In genomic region chr1:16155537-16156410, GRCh38 we compare ENCODE assay signal across 8 cellular contexts. TPM values are rescaled to one million over a fixed set of nuclear protein-coding genes. Genes with fewer than 3 reads are reported as not detected.
DNase-seq lines count a peak whose midpoint lies in the region; ATAC-seq and TF ChIP-seq lines count a peak whose summit lies in the region.

EPHA2 (minus strand) TSS chr1:16156069; CDS start chr1:16155932, 137 bp downstream.

- H3K4me1 Mint-ChIP-seq in chondrocyte (ENCODE audit: low read depth) (peaks cover 47% of the 10 kb centered on the region), immature natural killer cell (peaks cover 35 to 43% of the 10 kb centered on the region in 2 donors)

- DNase-seq in NCI-H524 (lab: John Stamatoyannopoulos, UW) (peak; percentile 37 to 61), NCI-H524 treated with DMSO at 0.1 percent for 48 hours (lab: John Stamatoyannopoulos, UW) (no peak), NCI-H82 (lab: John Stamatoyannopoulos, UW) (peak; percentile 86), chondrocyte (ENCODE audit: low spot score) (no peak), immature natural killer cell (no peak), gastrocnemius medialis (peak; percentile 42 to 59), cortex of kidney (lab: John Stamatoyannopoulos, UW) (no peak)

- no peaks in the 10 kb centered on the region for H3K9me3 ChIP-seq in gastrocnemius medialis

- peak; percentile 48 to 77 for TF ChIP-seq POLR2A in gastrocnemius medialis (IDR thresholded peaks at IDR 0.05)

- in situ Hi-C loops in gastrocnemius medialis (cut with MboI; ENCODE audit: low sequenced_read_pairs in 4 of 4), result no loop called here

- peak within 1 kb of the TSS; percentile 96 for H3K27ac Mint-ChIP-seq in chondrocyte (ENCODE audit: unreplicated experiment)
- peak within 1 kb of the TSS in 1 of 6 donors; percentile 17 for H3K27ac Mint-ChIP-seq in immature natural killer cell

- H3K36me3 Mint-ChIP-seq in chondrocyte (ENCODE audit: low read depth), result peaks cover 1% of the 10 kb centered on the region
- H3K36me3 Mint-ChIP-seq in immature natural killer cell, result no peaks in the 10 kb centered on the region

- ATAC-seq in gastrocnemius medialis, result peak; percentile 46 to 63
- no peak for ATAC-seq in HG02588 (IDR thresholded peaks at IDR 0.05; ENCODE audit: unreplicated experiment)

- peaks cover 19 to 42% of the 10 kb centered on the region in 2 donors for H3K4me1 ChIP-seq in gastrocnemius medialis

- H3K27me3 Mint-ChIP-seq in chondrocyte (ENCODE audit: low read depth) (no peaks in the 10 kb centered on the region), immature natural killer cell (ENCODE audit: low read depth in 3 of 3) (peaks cover 10 to 20% (median 13%) of the 10 kb centered on the region in 3 donors)

- H3K4me3 ChIP-seq in gastrocnemius medialis, result peak within 1 kb of the TSS; percentile 64 to 85 (median 70)

- intact Hi-C loops in gastrocnemius medialis (cut with DNase I; ENCODE audit: low total_unique reads), result loop anchor here (2.0 kb wide), 1 partner anchor 27 kb away; no protein-coding TSS in a partner anchor

- H3K9me3 Mint-ChIP-seq in chondrocyte (ENCODE audit: low read depth), result no peaks in the 10 kb centered on the region
- H3K9me3 Mint-ChIP-seq in immature natural killer cell, result no peaks in the 10 kb centered on the region

- H3K27me3 ChIP-seq in gastrocnemius medialis, result peaks cover 4 to 8% (median 5%) of the 10 kb centered on the region in 3 donors

- H3K4me3 Mint-ChIP-seq in chondrocyte (ENCODE audit: unreplicated experiment) (peak within 1 kb of the TSS; percentile 87), immature natural killer cell (peak within 1 kb of the TSS; percentile 40 to 75 (median 67))

- TF ChIP-seq CTCF in chondrocyte (IDR thresholded peaks at IDR 0.05) (no peak), gastrocnemius medialis (IDR thresholded peaks at IDR 0.05 in 4 of 5, conservative IDR thresholded peaks at IDR 0.05 in 1 of 5) (no peak)

- no peaks in the 10 kb centered on the region for H3K36me3 ChIP-seq in gastrocnemius medialis

- H3K27ac ChIP-seq in gastrocnemius medialis, result peak within 1 kb of the TSS; percentile 74 to 84 (median 80)

RNA-seq across cellular contexts. Expression of gene EPHA2, which starts in this region (rescaled TPM):
- 38.5 to 47.4 TPM (median 40.0 TPM) in 3 replicates for total RNA-seq in chondrocyte
- polyA plus RNA-seq in immature natural killer cell, result not detected
- total RNA-seq in gastrocnemius medialis, result 1 to 10 TPM; 1.2 to 6.4 (median 2.9) TPM

Comparison
In these comparisons a context has a peak if more than half of its experiments do, and no peak if none do; other contexts are left out.
1. DNase-seq: peak in NCI-H524 (2 of 2), NCI-H82 (single experiment) and gastrocnemius medialis (2 of 2); none in NCI-H524 treated with DMSO at 0.1 percent for 48 hours (single experiment), chondrocyte (single experiment), immature natural killer cell (0 of 3) and cortex of kidney (single experiment).